In genomic region chr7:101153969-101154692, GRCh38 we compare ENCODE assay signal across 8 cellular contexts. TPM values are rescaled to one million over a fixed set of nuclear protein-coding genes. Genes with fewer than 3 reads are reported as not detected.
A peak's percentile ranks its signal among the peaks of the same experiment; 100 is the strongest.
DNase-seq lines count a peak whose midpoint lies in the region; ATAC-seq and TF ChIP-seq lines count a peak whose summit lies in the region.

TSS of gene AP1S1 (plus strand) at chr7:101154476. CDS start at chr7:101154515, 39 bp downstream.

- DNase-seq in ELR (ENCODE audit: low read depth) (peak; percentile 90), HEK293T (ENCODE audit: extremely low spot score) (peak; percentile 98), NB4 (ENCODE audit: low read depth) (peak; percentile 96), SK-N-MC (ENCODE audit: low read depth, low spot score) (peak; percentile 94)
- peak; percentile 96 for DNase-seq in activated naive CD4-positive, alpha-beta T cell treated with anti-CD3 and anti-CD28 coated beads, Interleukin-2, amount 10 ng/mL, durations not matched to agents 7 days and 5 days

- H3K36me3 ChIP-seq in SK-N-MC (ENCODE audit: insufficient read depth, low read length) = no peaks in the 10 kb centered on the region; the same call in 1 of the 2 replicates
- peaks cover 0 to 28% of the 10 kb centered on the region in 2 donors for H3K36me3 ChIP-seq in gastroesophageal sphincter
- H3K36me3 ChIP-seq in neutrophil = no peaks in the 10 kb centered on the region

- TF ChIP-seq CTCF in NB4 (IDR thresholded peaks at IDR 0.05; ENCODE audit: low read depth, low read length) (no peak), gastroesophageal sphincter (IDR thresholded peaks at IDR 0.05) (no peak), neutrophil (IDR thresholded peaks at IDR 0.05) (no peak), subcutaneous adipose tissue (IDR thresholded peaks at IDR 0.05; ENCODE audit: low read depth) (no peak)

- H3K27me3 ChIP-seq in gastroesophageal sphincter (peaks cover 12% of the 10 kb centered on the region), neutrophil (peaks cover 52% of the 10 kb centered on the region)

- peaks cover 11% of the 10 kb centered on the region for H3K36me3 Mint-ChIP-seq in activated naive CD4-positive, alpha-beta T cell treated with anti-CD3 and anti-CD28 coated beads, Interleukin-2, amount 10 ng/mL, durations not matched to agents 7 days and 5 days

- H3K9me3 Mint-ChIP-seq in activated naive CD4-positive, alpha-beta T cell treated with anti-CD3 and anti-CD28 coated beads, Interleukin-2, amount 10 ng/mL, durations not matched to agents 7 days and 5 days = no peaks in the 10 kb centered on the region

- H3K9ac ChIP-seq in SK-N-MC (ENCODE audit: insufficient read length) = peak within 1 kb of the TSS; percentile 71

- no peak for TF ChIP-seq EP300 in gastroesophageal sphincter (IDR thresholded peaks at IDR 0.05)

- TF ChIP-seq POLR2A in NB4 (IDR thresholded peaks at IDR 0.05; ENCODE audit: extremely low read depth, insufficient read length) = no peak
- no peak for TF ChIP-seq POLR2A in gastroesophageal sphincter (IDR thresholded peaks at IDR 0.05)

- H3K4me1 ChIP-seq in gastroesophageal sphincter (peaks cover 2 to 22% (median 8%) of the 10 kb centered on the region in 3 donors), neutrophil (ENCODE audit: control insufficient read depth in 1 of 2, insufficient read depth in 1 of 2, low read depth in 1 of 2, low read length in 1 of 2) (peaks cover 3 to 14% of the 10 kb centered on the region in 2 experiments)

- H3K27ac Mint-ChIP-seq in activated naive CD4-positive, alpha-beta T cell treated with anti-CD3 and anti-CD28 coated beads, Interleukin-2, amount 10 ng/mL, durations not matched to agents 7 days and 5 days = peak within 1 kb of the TSS; percentile 2

- H3K9me3 ChIP-seq in SK-N-MC (ENCODE audit: low read depth, low read length) = no peaks in the 10 kb centered on the region
- H3K9me3 ChIP-seq in gastroesophageal sphincter = no peaks in the 10 kb centered on the region
- no peaks in the 10 kb centered on the region for H3K9me3 ChIP-seq in neutrophil

- H3K4me3 Mint-ChIP-seq in activated naive CD4-positive, alpha-beta T cell treated with anti-CD3 and anti-CD28 coated beads, Interleukin-2, amount 10 ng/mL, durations not matched to agents 7 days and 5 days = peak within 1 kb of the TSS; percentile 84

- ATAC-seq in gastroesophageal sphincter = peak; percentile 97

- H3K27ac ChIP-seq in SK-N-MC = 0 out of 2 replicates have a peak within 1 kb of the TSS, but pooled peaks have one; percentile 36
- peak within 1 kb of the TSS in 1 of 4 donors; percentile 75 for H3K27ac ChIP-seq in gastroesophageal sphincter
- no peak within 1 kb of the TSS for H3K27ac ChIP-seq in neutrophil

- H3K4me3 ChIP-seq in NB4 (ENCODE audit: low read depth, low read length) = peak within 1 kb of the TSS; percentile 69
- H3K4me3 ChIP-seq in SK-N-MC = peak within 1 kb of the TSS; percentile 89
- peak within 1 kb of the TSS; percentile 80 to 81 for H3K4me3 ChIP-seq in gastroesophageal sphincter
- peak within 1 kb of the TSS; percentile 50 to 61 for H3K4me3 ChIP-seq in neutrophil (ENCODE audit: low read depth in 1 of 2, low read length in 1 of 2)

- CTCF ChIA-PET in HEK293T (lab: Yijun Ruan, JAX) = no interaction called here
- CTCF ChIA-PET in activated naive CD4-positive, alpha-beta T cell treated with anti-CD3 and anti-CD28 coated beads, Interleukin-2, amount 10 ng/mL, durations not matched to agents 7 days and 5 days (lab: Charles Lee) = interaction anchor here (1.7 to 2.7 kb wide), 2 partner anchors 10 to 38 kb away, joined by 7 to 12 read pairs; no protein-coding TSS in a partner anchor

- H3K27me3 Mint-ChIP-seq in activated naive CD4-positive, alpha-beta T cell treated with anti-CD3 and anti-CD28 coated beads, Interleukin-2, amount 10 ng/mL, durations not matched to agents 7 days and 5 days = peaks cover 41% of the 10 kb centered on the region

- POLR2A ChIA-PET in HEK293T (lab: Yijun Ruan, JAX) = no interaction called here

- peaks cover 16% of the 10 kb centered on the region for H3K4me1 Mint-ChIP-seq in activated naive CD4-positive, alpha-beta T cell treated with anti-CD3 and anti-CD28 coated beads, Interleukin-2, amount 10 ng/mL, durations not matched to agents 7 days and 5 days

- 11 to 17% methylated on average over 11 to 12 of the region's 51 CpGs for WGBS in gastroesophageal sphincter (ENCODE audit: low coverage in 1 of 2), 2 donors

TF ChIP-seq in HEK293T, 16 proteins besides CTCF, POLR2A, EP300 and RAD21:
- TF ChIP-seq L3MBTL2 (conservative IDR thresholded peaks at IDR 0.05) = peak; percentile 99
- no peak for TF ChIP-seq SUZ12 (IDR thresholded peaks at IDR 0.05)
- no peak for TF ChIP-seq FOXM1 (IDR thresholded peaks at IDR 0.05; ENCODE audit: borderline replicate concordance)
TF ChIP-seq in HEK293T: peak in this region for 1.

RNA-seq across cellular contexts. Expression of gene AP1S1, which starts in this region (rescaled TPM):
- total RNA-seq in gastroesophageal sphincter = 10 to 100 TPM; 21.9 to 69.5 (median 34.3) TPM
- 10 to 100 TPM in 3 of 4 donors, 1 to 10 TPM in 1; 7.7 to 42.2 (median 23.8) TPM for total RNA-seq in subcutaneous adipose tissue
